8 cellular contexts compared by ENCODE assay signal in the genomic region with DNA sequence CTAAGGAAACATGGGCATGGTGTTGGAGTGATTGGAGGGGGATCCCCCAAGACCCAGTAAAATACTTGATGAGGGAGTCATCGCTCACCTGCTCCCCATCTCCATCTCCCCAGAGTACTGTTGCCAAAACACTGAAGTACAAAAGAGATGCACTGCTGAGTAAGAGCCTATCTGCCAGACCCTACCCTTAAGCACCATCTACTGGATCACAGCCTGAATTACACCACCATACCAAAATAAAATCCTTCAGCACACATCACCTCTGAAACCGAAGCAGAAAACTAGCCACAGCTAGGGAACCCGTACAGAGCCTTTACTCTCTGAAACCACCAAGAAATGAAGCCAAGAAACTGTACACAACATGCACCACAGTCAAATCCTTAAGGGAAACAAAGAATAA.
DNase-seq lines count a peak whose midpoint lies in the region; ATAC-seq and TF ChIP-seq lines count a peak whose summit lies in the region.

No MANE protein-coding gene starts in this region.

- TF ChIP-seq CTCF in OCI-LY1 (IDR thresholded peaks at IDR 0.05; ENCODE audit: low read length) (peak; percentile 38; the same call in 1 of the 2 replicates), glutamatergic neuron (IDR thresholded peaks at IDR 0.05; ENCODE audit: partially characterized antibody, unreplicated experiment) (peak; percentile 31), esophagus squamous epithelium (IDR thresholded peaks at IDR 0.05) (peak in 3 of 6 experiments; percentile 23 to 61 (median 43)), left lung (IDR thresholded peaks at IDR 0.05) (no peak)

- H2AFZ ChIP-seq in GM23248 = no peak overlapping the region
- no peak overlapping the region for H2AFZ ChIP-seq in OCI-LY1 (ENCODE audit: low read length)

- H3K27me3 Mint-ChIP-seq in glutamatergic neuron (ENCODE audit: unreplicated experiment) = no peaks in the 10 kb centered on the region

- H3K9me3 ChIP-seq in GM23248 (ENCODE audit: low read depth) = no peaks in the 10 kb centered on the region
- no peaks in the 10 kb centered on the region for H3K9me3 ChIP-seq in OCI-LY1 (ENCODE audit: low read length)
- H3K9me3 ChIP-seq in esophagus squamous epithelium = no peaks in the 10 kb centered on the region
- no peaks in the 10 kb centered on the region for H3K9me3 ChIP-seq in left lung

- H3K27ac ChIP-seq in GM23248 (no peak overlapping the region), OCI-LY1 (ENCODE audit: low read depth, low read length, poor library complexity, severe bottlenecking) (no peak overlapping the region), esophagus squamous epithelium (no peak overlapping the region), left lung (no peak overlapping the region)

- H3K4me2 ChIP-seq in GM23248 (ENCODE audit: unreplicated experiment) = no peak overlapping the region
- H3K4me2 ChIP-seq in OCI-LY1 (ENCODE audit: low read length) = no peak overlapping the region

- in situ Hi-C loops in GM23248 (cut with MboI) = no loop called here

- no peak for TF ChIP-seq POLR2A in esophagus squamous epithelium (IDR thresholded peaks at IDR 0.05)

- H3K4me3 ChIP-seq in GM23248 (no peak overlapping the region), OCI-LY1 (ENCODE audit: low read depth, low read length, poor library complexity, severe bottlenecking) (no peak overlapping the region), esophagus squamous epithelium (no peak overlapping the region), left lung (no peak overlapping the region)

- H3K9me2 ChIP-seq in GM23248 (ENCODE audit: insufficient read depth) = no peaks in the 10 kb centered on the region
- no peaks in the 10 kb centered on the region for H3K9me2 ChIP-seq in OCI-LY1 (ENCODE audit: low read depth, low read length)

- WGBS in GM23248 (ENCODE audit: low coverage in 1 of 2, low lambda C conversion rate in 2 of 2, missing lambda C conversion rate in 2 of 2), 2 experiments = 0 to 8% methylated on average over 2 to 3 of the region's 3 CpGs
- 0 to 36% methylated on average over 1 to 3 of the region's 3 CpGs for WGBS in esophagus squamous epithelium, 2 donors

- no peaks in the 10 kb centered on the region for H3K9me3 Mint-ChIP-seq in glutamatergic neuron (ENCODE audit: unreplicated experiment)

- no peak overlapping the region for H3K9ac ChIP-seq in GM23248
- H3K9ac ChIP-seq in OCI-LY1 (ENCODE audit: low read length) = no peak overlapping the region

- ATAC-seq in left lung = no peak

- no peak overlapping the region for H3K27ac Mint-ChIP-seq in glutamatergic neuron (ENCODE audit: unreplicated experiment)

- no peak overlapping the region for H3K4me3 Mint-ChIP-seq in glutamatergic neuron (ENCODE audit: unreplicated experiment)

- no peaks in the 10 kb centered on the region for H3K4me1 Mint-ChIP-seq in glutamatergic neuron (ENCODE audit: low read depth, unreplicated experiment)

- H3K4me1 ChIP-seq in GM23248 (ENCODE audit: insufficient read depth) = no peaks in the 10 kb centered on the region
- no peaks in the 10 kb centered on the region for H3K4me1 ChIP-seq in OCI-LY1 (ENCODE audit: insufficient read depth, low read length, severe bottlenecking)
- no peaks in the 10 kb centered on the region for H3K4me1 ChIP-seq in esophagus squamous epithelium
- no peaks in the 10 kb centered on the region for H3K4me1 ChIP-seq in left lung

- DNase-seq in DMS 273 (lab: John Stamatoyannopoulos, UW; ENCODE audit: unreplicated experiment) (peak; percentile 52), GM23248 (peak; percentile 0), glutamatergic neuron (no peak), CD1c-positive myeloid dendritic cell (ENCODE audit: extremely low spot score) (no peak), esophagus squamous epithelium (lab: John Stamatoyannopoulos, UW) (no peak), left lung (no peak)
- no peak for DNase-seq in activated effector memory CD4-positive, alpha-beta T cell treated with Interleukin-2 at 50 U/mL for 16 hours

- intact Hi-C loops in esophagus squamous epithelium (cut with DNase I) (no loop called here), left lung (cut with DNase I) (no loop called here)

- H3F3A ChIP-seq in GM23248 (ENCODE audit: insufficient read depth) (no peaks in the 10 kb centered on the region), OCI-LY1 (ENCODE audit: insufficient read depth, low read length) (no peaks in the 10 kb centered on the region)

- H4K20me1 ChIP-seq in GM23248 (ENCODE audit: insufficient read depth) (no peaks in the 10 kb centered on the region), OCI-LY1 (ENCODE audit: insufficient read depth, low read length) (no peaks in the 10 kb centered on the region)

- H3K79me2 ChIP-seq in GM23248 (ENCODE audit: insufficient read depth) (no peaks in the 10 kb centered on the region), OCI-LY1 (ENCODE audit: insufficient read depth, low read length) (no peaks in the 10 kb centered on the region)

- H3K27me3 ChIP-seq in GM23248 (replicated peaks; ENCODE audit: insufficient read depth) = no peaks in the 10 kb centered on the region
- no peaks in the 10 kb centered on the region for H3K27me3 ChIP-seq in OCI-LY1 (ENCODE audit: insufficient read depth, low read length)
- no peaks in the 10 kb centered on the region for H3K27me3 ChIP-seq in esophagus squamous epithelium
- H3K27me3 ChIP-seq in left lung = no peaks in the 10 kb centered on the region

- H3K36me3 ChIP-seq in GM23248 (ENCODE audit: low read depth) (no peaks in the 10 kb centered on the region), OCI-LY1 (ENCODE audit: insufficient read depth, low read length) (no peaks in the 10 kb centered on the region), esophagus squamous epithelium (no peaks in the 10 kb centered on the region), left lung (no peaks in the 10 kb centered on the region)

- H3K36me3 Mint-ChIP-seq in glutamatergic neuron (ENCODE audit: unreplicated experiment) = no peaks in the 10 kb centered on the region

Comparison
In these comparisons a context has a peak if more than half of its experiments do, and no peak if none do; other contexts are left out.
1. DNase-seq: peak in DMS 273 (single experiment) and GM23248 (single experiment); none in glutamatergic neuron (single experiment), CD1c-positive myeloid dendritic cell (single experiment), esophagus squamous epithelium (single experiment), activated effector memory CD4-positive, alpha-beta T cell treated with Interleukin-2 at 50 U/mL for 16 hours (single experiment) and left lung (0 of 2).
2. CTCF ChIP-seq: peak in OCI-LY1 (single experiment) and glutamatergic neuron (single experiment); none in left lung (0 of 2).